11 cellular contexts compared by ENCODE assay signal in genomic region chr5:140802381-140802780, GRCh38. TPM values are rescaled to one million over a fixed set of nuclear protein-coding genes. Genes with fewer than 3 reads are reported as not detected.
DNase-seq lines count a peak whose midpoint lies in the region; ATAC-seq and TF ChIP-seq lines count a peak whose summit lies in the region.
"Not testable (repeated sequence)": the region's sequence is repeated elsewhere in the genome, so short reads cannot be mapped to it uniquely, and the experiment has no call there.
"Had no signal": no experiment of that assay in that cellular context is flagged by ENCODE, and none has a peak within 500 bp of the region (broad histone marks: within the 10 kb centered on the region; RNA-seq: fewer than 3 reads in every experiment).

No MANE protein-coding gene starts in this region.

- H3K27ac Mint-ChIP-seq in activated CD8-positive, alpha-beta memory T cell treated with anti-CD3 and anti-CD28 coated beads, Interleukin-2, amount 10 ng/mL, durations not matched to agents 7 days and 5 days, result peak overlapping the region; percentile 36
- H3K27ac Mint-ChIP-seq in activated naive CD8-positive, alpha-beta T cell treated with anti-CD3 and anti-CD28 coated beads, Interleukin-2, amount 10 ng/mL, durations not matched to agents 7 days and 5 days, result not testable (repeated sequence)

- 43% methylated on average over 45 of the region's 45 CpGs for WGBS in liver

- H3K4me3 ChIP-seq in coronary artery (peak overlapping the region; percentile 66), liver (ENCODE audit: low read depth in 1 of 3, low read length in 3 of 3) (peak overlapping the region in 2 of 3 donors; percentile 2 to 23)

- not testable (repeated sequence) for H3K4me1 Mint-ChIP-seq in activated CD8-positive, alpha-beta memory T cell treated with anti-CD3 and anti-CD28 coated beads, Interleukin-2, amount 10 ng/mL, durations not matched to agents 7 days and 5 days; activated naive CD8-positive, alpha-beta T cell treated with anti-CD3 and anti-CD28 coated beads, Interleukin-2, amount 10 ng/mL, durations not matched to agents 7 days and 5 days

- CTCF ChIA-PET in activated CD8-positive, alpha-beta memory T cell treated with anti-CD3 and anti-CD28 coated beads, Interleukin-2, amount 10 ng/mL, durations not matched to agents 7 days and 5 days (lab: Charles Lee), result not testable (repeated sequence)

- H3K36me3 ChIP-seq in liver (ENCODE audit: control insufficient read depth in 4 of 4, insufficient read depth in 3 of 4, low read depth in 1 of 4, low read length in 3 of 4), result not testable (repeated sequence)

- not testable (repeated sequence) for H3K4me1 ChIP-seq in liver (ENCODE audit: control insufficient read depth in 4 of 4, insufficient read depth in 4 of 4, low read length in 3 of 4)

- DNase-seq in activated CD8-positive, alpha-beta memory T cell treated with anti-CD3 and anti-CD28 coated beads, Interleukin-2, amount 10 ng/mL, durations not matched to agents 7 days and 5 days; coronary artery (ENCODE audit: low spot score): not testable (repeated sequence)
- peak; percentile 33 for DNase-seq in activated naive CD8-positive, alpha-beta T cell treated with anti-CD3 and anti-CD28 coated beads, Interleukin-2, amount 10 ng/mL, durations not matched to agents 7 days and 5 days

- H3K27me3 ChIP-seq in liver (ENCODE audit: control insufficient read depth in 4 of 4, insufficient read depth in 4 of 4, low read length in 3 of 4), result not testable (repeated sequence)

- not testable (repeated sequence) for H3K36me3 Mint-ChIP-seq in activated CD8-positive, alpha-beta memory T cell treated with anti-CD3 and anti-CD28 coated beads, Interleukin-2, amount 10 ng/mL, durations not matched to agents 7 days and 5 days; activated naive CD8-positive, alpha-beta T cell treated with anti-CD3 and anti-CD28 coated beads, Interleukin-2, amount 10 ng/mL, durations not matched to agents 7 days and 5 days

- peaks cover 18% of the 10 kb centered on the region for H3K9me3 Mint-ChIP-seq in activated CD8-positive, alpha-beta memory T cell treated with anti-CD3 and anti-CD28 coated beads, Interleukin-2, amount 10 ng/mL, durations not matched to agents 7 days and 5 days (ENCODE audit: low read depth)
- H3K9me3 Mint-ChIP-seq in activated naive CD8-positive, alpha-beta T cell treated with anti-CD3 and anti-CD28 coated beads, Interleukin-2, amount 10 ng/mL, durations not matched to agents 7 days and 5 days, result peaks cover 16% of the 10 kb centered on the region

- not testable (repeated sequence) for H3K4me3 Mint-ChIP-seq in activated CD8-positive, alpha-beta memory T cell treated with anti-CD3 and anti-CD28 coated beads, Interleukin-2, amount 10 ng/mL, durations not matched to agents 7 days and 5 days; activated naive CD8-positive, alpha-beta T cell treated with anti-CD3 and anti-CD28 coated beads, Interleukin-2, amount 10 ng/mL, durations not matched to agents 7 days and 5 days

- peaks cover 13 to 40% (median 29%) of the 10 kb centered on the region in 4 donors for H3K9me3 ChIP-seq in liver (ENCODE audit: control insufficient read depth in 4 of 4, low read length in 3 of 4)

- not testable (repeated sequence) for H3K27me3 Mint-ChIP-seq in activated CD8-positive, alpha-beta memory T cell treated with anti-CD3 and anti-CD28 coated beads, Interleukin-2, amount 10 ng/mL, durations not matched to agents 7 days and 5 days; activated naive CD8-positive, alpha-beta T cell treated with anti-CD3 and anti-CD28 coated beads, Interleukin-2, amount 10 ng/mL, durations not matched to agents 7 days and 5 days

- TF ChIP-seq CTCF in coronary artery (IDR thresholded peaks at IDR 0.05); liver (IDR thresholded peaks at IDR 0.05; ENCODE audit: low read depth, low read length, missing input control): not testable (repeated sequence)

- not testable (repeated sequence) for ATAC-seq in activated CD8-positive, alpha-beta memory T cell treated with anti-CD3 and anti-CD28 coated beads, Interleukin-2, amount 10 ng/mL, durations not matched to agents 7 days and 5 days; activated naive CD8-positive, alpha-beta T cell treated with anti-CD3 and anti-CD28 coated beads, Interleukin-2, amount 10 ng/mL, durations not matched to agents 7 days and 5 days (ENCODE audit: low read depth)

- H3K9ac ChIP-seq in liver (ENCODE audit: low read depth in 1 of 2, low read length in 2 of 2), result not testable (repeated sequence)

- POLR2A ChIA-PET in activated naive CD8-positive, alpha-beta T cell treated with anti-CD3 and anti-CD28 coated beads, Interleukin-2, amount 10 ng/mL, durations not matched to agents 7 days and 5 days (lab: Charles Lee), result not testable (repeated sequence)

- TF ChIP-seq RAD21 in liver (IDR thresholded peaks at IDR 0.05), result not testable (repeated sequence)

- H3K27ac ChIP-seq in coronary artery; liver (ENCODE audit: low read depth in 1 of 2, low read length in 2 of 2): not testable (repeated sequence)

RNA-seq across cellular contexts. Expression of gene PCDHA3, which starts 1.5 kb away (rescaled TPM):
- not detected for total RNA-seq in activated CD8-positive, alpha-beta memory T cell treated with anti-CD3 and anti-CD28 coated beads, Interleukin-2, amount 10 ng/mL, durations not matched to agents 7 days and 5 days
- total RNA-seq in activated naive CD8-positive, alpha-beta T cell treated with anti-CD3 and anti-CD28 coated beads, Interleukin-2, amount 10 ng/mL, durations not matched to agents 7 days and 5 days, result not detected
- under 1 TPM in 1 of 2 donors, not detected in 1; 0.05 TPM for total RNA-seq in liver
- polyA plus RNA-seq in liver, result not detected
- total RNA-seq: CD4-positive, alpha-beta memory T cell; CD4-positive, CD25-positive, alpha-beta regulatory T cell; CD8-positive, alpha-beta memory T cell; G401; GM12878 had no signal
- polyA plus RNA-seq: CD14-positive monocyte; CD4-positive, alpha-beta memory T cell; CD4-positive, CD25-positive, alpha-beta regulatory T cell; CD8-positive, alpha-beta memory T cell had no signal

RNA-seq across cellular contexts. Expression of gene PCDHA4, which starts 4.5 kb away (rescaled TPM):
- not detected for total RNA-seq in activated CD8-positive, alpha-beta memory T cell treated with anti-CD3 and anti-CD28 coated beads, Interleukin-2, amount 10 ng/mL, durations not matched to agents 7 days and 5 days
- not detected for total RNA-seq in activated naive CD8-positive, alpha-beta T cell treated with anti-CD3 and anti-CD28 coated beads, Interleukin-2, amount 10 ng/mL, durations not matched to agents 7 days and 5 days
- total RNA-seq in liver, result under 1 TPM; 0.08 to 0.09 TPM
- under 1 TPM; 0.01 to 0.06 TPM for polyA plus RNA-seq in liver
- total RNA-seq: CD4-positive, alpha-beta memory T cell; CD4-positive, CD25-positive, alpha-beta regulatory T cell; CD8-positive, alpha-beta memory T cell; GM12878 had no signal
- polyA plus RNA-seq: AG04450; CD14-positive monocyte; CD4-positive, alpha-beta memory T cell; CD4-positive, CD25-positive, alpha-beta regulatory T cell; CD8-positive, alpha-beta memory T cell; GM12878 had no signal

RNA-seq across cellular contexts. Expression of gene PCDHA2, which starts 7.7 kb away (rescaled TPM):
- not detected for total RNA-seq in activated CD8-positive, alpha-beta memory T cell treated with anti-CD3 and anti-CD28 coated beads, Interleukin-2, amount 10 ng/mL, durations not matched to agents 7 days and 5 days
- not detected for total RNA-seq in activated naive CD8-positive, alpha-beta T cell treated with anti-CD3 and anti-CD28 coated beads, Interleukin-2, amount 10 ng/mL, durations not matched to agents 7 days and 5 days
- total RNA-seq in liver, result not detected
- not detected for polyA plus RNA-seq in liver
- total RNA-seq: CD4-positive, alpha-beta memory T cell; CD4-positive, CD25-positive, alpha-beta regulatory T cell; CD8-positive, alpha-beta memory T cell; G401 had no signal
- polyA plus RNA-seq: CD14-positive monocyte; CD4-positive, alpha-beta memory T cell; CD4-positive, CD25-positive, alpha-beta regulatory T cell; CD8-positive, alpha-beta memory T cell had no signal

RNA-seq across cellular contexts. Expression of gene PCDHA1, which starts 16.4 kb away (rescaled TPM):
- total RNA-seq in activated CD8-positive, alpha-beta memory T cell treated with anti-CD3 and anti-CD28 coated beads, Interleukin-2, amount 10 ng/mL, durations not matched to agents 7 days and 5 days, result not detected
- total RNA-seq in activated naive CD8-positive, alpha-beta T cell treated with anti-CD3 and anti-CD28 coated beads, Interleukin-2, amount 10 ng/mL, durations not matched to agents 7 days and 5 days, result not detected
- not detected for total RNA-seq in liver
- not detected for polyA plus RNA-seq in liver
- total RNA-seq: CD4-positive, alpha-beta memory T cell; CD4-positive, CD25-positive, alpha-beta regulatory T cell; CD8-positive, alpha-beta memory T cell; GM12878 had no signal
- polyA plus RNA-seq: CD14-positive monocyte; CD4-positive, alpha-beta memory T cell; CD4-positive, CD25-positive, alpha-beta regulatory T cell; CD8-positive, alpha-beta memory T cell had no signal

RNA-seq across cellular contexts. Expression of gene PCDHA5, which starts 19.0 kb away (rescaled TPM):
- not detected for total RNA-seq in activated CD8-positive, alpha-beta memory T cell treated with anti-CD3 and anti-CD28 coated beads, Interleukin-2, amount 10 ng/mL, durations not matched to agents 7 days and 5 days
- not detected for total RNA-seq in activated naive CD8-positive, alpha-beta T cell treated with anti-CD3 and anti-CD28 coated beads, Interleukin-2, amount 10 ng/mL, durations not matched to agents 7 days and 5 days
- under 1 TPM in 1 of 2 donors, not detected in 1; under 0.01 TPM for total RNA-seq in liver
- not detected for polyA plus RNA-seq in liver
- total RNA-seq: CD4-positive, alpha-beta memory T cell; CD4-positive, CD25-positive, alpha-beta regulatory T cell; CD8-positive, alpha-beta memory T cell had no signal
- polyA plus RNA-seq: CD14-positive monocyte; CD4-positive, alpha-beta memory T cell; CD4-positive, CD25-positive, alpha-beta regulatory T cell; CD8-positive, alpha-beta memory T cell; GM12878 had no signal
